ENCODE assay signal across 1 cellular context in genomic region chr6:31769684-31770371, GRCh38.
TF ChIP-seq lines count a peak whose summit lies in the region.

No MANE protein-coding gene starts in this region.

TF ChIP-seq in K562, 482 proteins besides CTCF, POLR2A, EP300 and RAD21 (continued from another document and continues in another):
- TF ChIP-seq ZBTB9 (CRISPR knock-in tag; IDR thresholded peaks at IDR 0.05) (peak; percentile 65; the same call in 1 of the 2 replicates), ZNF143 (CRISPR knock-in tag; IDR thresholded peaks at IDR 0.05) (no peak), PHF8 (IDR thresholded peaks at IDR 0.05; ENCODE audit: borderline replicate concordance, low read length) (no peak), ZNF655 (CRISPR knock-in tag; IDR thresholded peaks at IDR 0.05) (no peak), SOX6 (IDR thresholded peaks at IDR 0.05) (peak; percentile 78; the same call in 1 of the 2 replicates), SMAD4 (CRISPR knock-in tag; conservative IDR thresholded peaks at IDR 0.05) (peak; percentile 64), ZNF124 (CRISPR knock-in tag; IDR thresholded peaks at IDR 0.05) (no peak), HMGN3 (IDR thresholded peaks at IDR 0.05; ENCODE audit: borderline replicate concordance, extremely low read depth, insufficient read length, low read depth, low read length) (peak; percentile 27), THRAP3 (IDR thresholded peaks at IDR 0.05; ENCODE audit: borderline replicate concordance) (no peak; the same call in 1 of the 2 replicates), EHMT2 (IDR thresholded peaks at IDR 0.05) (peak; percentile 89), MEF2D (tag; conservative IDR thresholded peaks at IDR 0.05; ENCODE audit: low read depth) (0 out of 2 replicates have a peak, but pooled peaks have one; percentile 40), TBP (optimal IDR thresholded peaks at IDR 0.05; ENCODE audit: low read depth, low read length) (peak; percentile 55), GABPB1 (CRISPR knock-in tag; IDR thresholded peaks at IDR 0.05) (peak; percentile 79), SMC3 (conservative IDR thresholded peaks at IDR 0.05; ENCODE audit: insufficient read depth, low read depth, low read length) (peak; percentile 99), ZNF766 (CRISPR knock-in tag; conservative IDR thresholded peaks at IDR 0.05) (peak; percentile 56; the same call in 1 of the 2 replicates), TEAD2 (tag; IDR thresholded peaks at IDR 0.05) (no peak), POLR2H (tag; IDR thresholded peaks at IDR 0.05; ENCODE audit: low read depth) (no peak), HDAC6 (IDR thresholded peaks at IDR 0.05; ENCODE audit: low read depth, low read length) (no peak), ZEB2 (IDR thresholded peaks at IDR 0.05) (peak; percentile 67; the same call in 1 of the 2 replicates), DPF2 (IDR thresholded peaks at IDR 0.05) (peak; percentile 71), MTA1 (IDR thresholded peaks at IDR 0.05; ENCODE audit: borderline replicate concordance) (peak; percentile 78; the same call in 1 of the 2 replicates), CXXC5 (CRISPR knock-in tag; IDR thresholded peaks at IDR 0.05) (peak; percentile 50), CCNT2 (IDR thresholded peaks at IDR 0.05; ENCODE audit: borderline replicate concordance, extremely low read depth, insufficient read length, low read depth, low read length) (peak; percentile 22), ATF7 (IDR thresholded peaks at IDR 0.05) (peak; percentile 67), IRF2 (CRISPR knock-in tag; IDR thresholded peaks at IDR 0.05) (no peak), MAX (CRISPR knock-in tag; IDR thresholded peaks at IDR 0.05) (peak; percentile 42; the same call in 1 of the 2 replicates), SMAD3 (CRISPR knock-in tag; conservative IDR thresholded peaks at IDR 0.05) (peak; percentile 60; the same call in 1 of the 2 replicates), HLTF (IDR thresholded peaks at IDR 0.05) (peak; percentile 90), EGR1 (conservative IDR thresholded peaks at IDR 0.05) (peak; percentile 14; the same call in 1 of the 2 replicates), ERF (CRISPR knock-in tag; IDR thresholded peaks at IDR 0.05) (0 out of 2 replicates have a peak, but pooled peaks have one; percentile 8), E2F1 (CRISPR knock-in tag; IDR thresholded peaks at IDR 0.05) (peak; percentile 42; the same call in 1 of the 2 replicates), ZKSCAN8 (CRISPR knock-in tag; IDR thresholded peaks at IDR 0.05) (no peak), USF1 (CRISPR knock-in tag; IDR thresholded peaks at IDR 0.05) (no peak), ESRRA (IDR thresholded peaks at IDR 0.05; ENCODE audit: borderline replicate concordance, low read depth) (peak; percentile 63; the same call in 1 of the 2 replicates)
- TF ChIP-seq, protein P1, sequence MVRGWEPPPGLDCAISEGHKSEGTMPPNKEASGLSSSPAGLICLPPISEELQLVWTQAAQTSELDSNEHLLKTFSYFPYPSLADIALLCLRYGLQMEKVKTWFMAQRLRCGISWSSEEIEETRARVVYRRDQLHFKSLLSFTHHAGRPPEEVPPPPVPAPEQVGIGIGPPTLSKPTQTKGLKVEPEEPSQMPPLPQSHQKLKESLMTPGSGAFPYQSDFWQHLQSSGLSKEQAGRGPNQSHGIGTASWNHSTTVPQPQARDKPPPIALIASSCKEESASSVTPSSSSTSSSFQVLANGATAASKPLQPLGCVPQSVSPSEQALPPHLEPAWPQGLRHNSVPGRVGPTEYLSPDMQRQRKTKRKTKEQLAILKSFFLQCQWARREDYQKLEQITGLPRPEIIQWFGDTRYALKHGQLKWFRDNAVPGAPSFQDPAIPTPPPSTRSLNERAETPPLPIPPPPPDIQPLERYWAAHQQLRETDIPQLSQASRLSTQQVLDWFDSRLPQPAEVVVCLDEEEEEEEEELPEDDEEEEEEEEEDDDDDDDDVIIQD (CRISPR knock-in tag; IDR thresholded peaks at IDR 0.05) = no peak
- TF ChIP-seq, protein P2, sequence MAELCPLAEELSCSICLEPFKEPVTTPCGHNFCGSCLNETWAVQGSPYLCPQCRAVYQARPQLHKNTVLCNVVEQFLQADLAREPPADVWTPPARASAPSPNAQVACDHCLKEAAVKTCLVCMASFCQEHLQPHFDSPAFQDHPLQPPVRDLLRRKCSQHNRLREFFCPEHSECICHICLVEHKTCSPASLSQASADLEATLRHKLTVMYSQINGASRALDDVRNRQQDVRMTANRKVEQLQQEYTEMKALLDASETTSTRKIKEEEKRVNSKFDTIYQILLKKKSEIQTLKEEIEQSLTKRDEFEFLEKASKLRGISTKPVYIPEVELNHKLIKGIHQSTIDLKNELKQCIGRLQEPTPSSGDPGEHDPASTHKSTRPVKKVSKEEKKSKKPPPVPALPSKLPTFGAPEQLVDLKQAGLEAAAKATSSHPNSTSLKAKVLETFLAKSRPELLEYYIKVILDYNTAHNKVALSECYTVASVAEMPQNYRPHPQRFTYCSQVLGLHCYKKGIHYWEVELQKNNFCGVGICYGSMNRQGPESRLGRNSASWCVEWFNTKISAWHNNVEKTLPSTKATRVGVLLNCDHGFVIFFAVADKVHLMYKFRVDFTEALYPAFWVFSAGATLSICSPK (IDR thresholded peaks at IDR 0.05; ENCODE audit: borderline replicate concordance) = peak; percentile 28; the same call in 1 of the 2 replicates
- TF ChIP-seq, protein P3, sequence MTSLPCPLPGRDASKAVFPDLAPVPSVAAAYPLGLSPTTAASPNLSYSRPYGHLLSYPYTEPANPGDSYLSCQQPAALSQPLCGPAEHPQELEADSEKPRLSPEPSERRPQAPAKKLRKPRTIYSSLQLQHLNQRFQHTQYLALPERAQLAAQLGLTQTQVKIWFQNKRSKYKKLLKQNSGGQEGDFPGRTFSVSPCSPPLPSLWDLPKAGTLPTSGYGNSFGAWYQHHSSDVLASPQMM (CRISPR knock-in tag; IDR thresholded peaks at IDR 0.05) = no peak
- TF ChIP-seq, protein P4, sequence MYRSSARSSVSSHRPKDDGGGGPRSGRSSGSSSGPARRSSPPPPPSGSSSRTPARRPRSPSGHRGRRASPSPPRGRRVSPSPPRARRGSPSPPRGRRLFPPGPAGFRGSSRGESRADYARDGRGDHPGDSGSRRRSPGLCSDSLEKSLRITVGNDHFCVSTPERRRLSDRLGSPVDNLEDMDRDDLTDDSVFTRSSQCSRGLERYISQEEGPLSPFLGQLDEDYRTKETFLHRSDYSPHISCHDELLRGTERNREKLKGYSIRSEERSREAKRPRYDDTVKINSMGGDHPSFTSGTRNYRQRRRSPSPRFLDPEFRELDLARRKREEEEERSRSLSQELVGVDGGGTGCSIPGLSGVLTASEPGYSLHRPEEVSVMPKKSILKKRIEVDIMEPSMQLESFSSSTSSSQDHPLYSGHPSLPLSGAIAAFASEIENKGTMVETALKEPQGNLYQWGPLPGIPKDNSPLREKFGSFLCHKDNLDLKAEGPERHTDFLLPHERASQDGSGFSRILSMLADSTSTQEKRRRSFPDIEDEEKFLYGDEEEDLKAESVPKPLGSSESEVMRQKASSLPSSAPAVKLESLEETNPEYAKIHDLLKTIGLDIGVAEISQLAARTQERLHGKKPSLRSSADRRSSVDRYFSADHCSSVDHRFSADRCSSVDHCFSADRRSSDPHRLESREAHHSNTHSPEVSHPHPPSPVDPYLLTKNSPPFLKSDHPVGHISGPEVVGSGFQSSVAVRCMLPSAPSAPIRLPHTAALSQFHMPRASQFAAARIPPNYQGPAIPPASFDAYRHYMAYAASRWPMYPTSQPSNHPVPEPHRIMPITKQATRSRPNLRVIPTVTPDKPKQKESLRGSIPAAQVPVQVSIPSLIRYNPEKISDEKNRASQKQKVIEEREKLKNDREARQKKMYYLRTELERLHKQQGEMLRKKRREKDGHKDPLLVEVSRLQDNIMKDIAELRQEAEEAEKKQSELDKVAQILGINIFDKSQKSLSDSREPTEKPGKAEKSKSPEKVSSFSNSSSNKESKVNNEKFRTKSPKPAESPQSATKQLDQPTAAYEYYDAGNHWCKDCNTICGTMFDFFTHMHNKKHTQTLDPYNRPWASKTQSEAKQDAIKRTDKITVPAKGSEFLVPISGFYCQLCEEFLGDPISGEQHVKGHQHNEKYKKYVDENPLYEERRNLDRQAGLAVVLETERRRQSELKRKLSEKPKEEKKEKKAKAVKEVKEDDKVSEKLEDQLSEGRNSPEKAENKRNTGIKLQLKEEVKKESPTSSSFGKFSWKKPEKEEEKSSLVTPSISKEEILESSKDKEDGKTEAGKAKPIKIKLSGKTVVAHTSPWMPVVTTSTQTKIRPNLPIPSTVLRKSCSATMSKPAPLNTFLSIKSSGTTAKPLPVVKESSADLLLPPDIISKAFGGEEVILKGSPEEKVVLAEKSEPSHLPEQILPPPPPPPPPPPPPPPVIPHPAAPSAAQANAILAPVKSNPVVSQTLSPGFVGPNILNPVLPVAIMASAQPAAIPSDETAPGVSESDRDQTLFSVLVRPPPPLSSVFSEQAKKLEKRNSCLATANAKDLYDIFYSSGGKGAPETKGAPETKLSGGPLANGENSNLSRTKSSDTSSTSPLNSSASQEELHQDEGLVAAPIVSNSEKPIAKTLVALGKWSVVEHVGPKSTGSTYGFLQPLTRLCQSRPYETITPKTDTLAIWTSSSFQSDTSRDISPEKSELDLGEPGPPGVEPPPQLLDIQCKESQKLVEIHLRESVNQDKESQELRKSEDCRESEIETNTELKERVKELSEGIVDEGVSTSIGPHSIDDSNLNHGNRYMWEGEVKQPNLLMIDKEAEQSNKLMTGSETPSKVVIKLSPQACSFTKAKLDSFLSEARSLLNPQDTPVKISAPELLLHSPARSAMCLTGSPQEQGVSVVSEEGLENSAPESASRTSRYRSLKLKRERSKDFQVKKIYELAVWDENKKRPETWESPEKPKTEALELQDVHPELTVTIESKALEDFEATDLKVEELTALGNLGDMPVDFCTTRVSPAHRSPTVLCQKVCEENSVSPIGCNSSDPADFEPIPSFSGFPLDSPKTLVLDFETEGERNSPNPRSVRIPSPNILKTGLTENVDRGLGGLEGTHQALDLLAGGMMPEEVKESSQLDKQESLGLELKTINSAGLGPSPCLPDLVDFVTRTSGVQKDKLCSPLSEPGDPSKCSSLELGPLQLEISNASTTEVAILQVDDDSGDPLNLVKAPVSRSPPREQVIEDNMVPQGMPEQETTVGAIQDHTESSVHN (IDR thresholded peaks at IDR 0.05; ENCODE audit: borderline replicate concordance in 1 of 2, low read depth in 1 of 2) = no peak
- TF ChIP-seq, protein P5, sequence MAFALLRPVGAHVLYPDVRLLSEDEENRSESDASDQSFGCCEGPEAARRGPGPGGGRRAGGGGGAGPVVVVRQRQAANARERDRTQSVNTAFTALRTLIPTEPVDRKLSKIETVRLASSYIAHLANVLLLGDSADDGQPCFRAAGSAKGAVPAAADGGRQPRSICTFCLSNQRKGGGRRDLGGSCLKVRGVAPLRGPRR (CRISPR knock-in tag; IDR thresholded peaks at IDR 0.05) = 0 out of 2 replicates have a peak, but pooled peaks have one; percentile 13
- TF ChIP-seq, protein P6, sequence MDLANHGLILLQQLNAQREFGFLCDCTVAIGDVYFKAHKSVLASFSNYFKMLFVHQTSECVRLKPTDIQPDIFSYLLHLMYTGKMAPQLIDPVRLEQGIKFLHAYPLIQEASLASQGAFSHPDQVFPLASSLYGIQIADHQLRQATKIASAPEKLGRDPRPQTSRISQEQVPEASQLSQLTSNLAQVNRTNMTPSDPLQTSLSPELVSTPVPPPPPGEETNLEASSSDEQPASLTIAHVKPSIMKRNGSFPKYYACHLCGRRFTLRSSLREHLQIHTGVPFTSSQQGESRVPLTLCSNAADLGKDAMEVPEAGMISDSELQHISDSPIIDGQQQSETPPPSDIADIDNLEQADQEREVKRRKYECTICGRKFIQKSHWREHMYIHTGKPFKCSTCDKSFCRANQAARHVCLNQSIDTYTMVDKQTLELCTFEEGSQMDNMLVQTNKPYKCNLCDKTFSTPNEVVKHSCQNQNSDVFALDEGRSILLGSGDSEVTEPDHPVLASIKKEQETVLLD (IDR thresholded peaks at IDR 0.05) = peak; percentile 73
